8 cellular contexts compared by ENCODE assay signal in genomic region chr7:112789824-112790650, GRCh38. TPM values are rescaled to one million over a fixed set of nuclear protein-coding genes. Genes with fewer than 3 reads are reported as not detected.
DNase-seq lines count a peak whose midpoint lies in the region; ATAC-seq, FAIRE-seq and TF ChIP-seq lines count a peak whose summit lies in the region.

TSS of gene TMEM168 (minus strand) at chr7:112790393. CDS start at chr7:112784825, 5,568 bp downstream.

- intact Hi-C loops in T-helper 2 cell treated with Interferon-gamma antibody and Interleukin-4, amounts not matched to agents 100 ng/mL and 5 ng/mL, for 36 hours (cut with micrococcal nuclease), result loop anchor here (1.0 to 10.0 kb wide), 7 partner anchors 17 to 1225 kb away; partner anchors contain the start of genes DOCK4, IFRD1, IMMP2L and SMIM30
- intact Hi-C loops in right cardiac atrium (cut with DNase I), result no loop called here

- H3K27ac ChIP-seq in right cardiac atrium (ENCODE audit: low read length), result peak within 1 kb of the TSS; percentile 84

- under 1% methylated on average over 68 of the region's 68 CpGs for WGBS in right cardiac atrium

- DNase-seq in NCI-H146 treated with DMSO at 0.1 percent for 48 hours (lab: John Stamatoyannopoulos, UW; ENCODE audit: unreplicated experiment) (peak; percentile 46), anterior cingulate cortex (lab: John Stamatoyannopoulos, UW) (peak in 57 of 58 donors; percentile 5 to 89 (median 68)), right cardiac atrium (peak; percentile 83 to 93 (median 93)), pulmonary artery endothelial cell (ENCODE audit: low read depth, low spot score) (peak; percentile 29), urothelium cell line (ENCODE audit: low spot score) (peak; percentile 78)

- peak; percentile 54 for TF ChIP-seq POLR2A in GM15510 (IDR thresholded peaks at IDR 0.05; ENCODE audit: borderline replicate concordance, extremely low read depth, insufficient read length)

- no peak for FAIRE-seq in urothelium cell line (lab: Jason Lieb, UNC)

- ATAC-seq in HG02852 (IDR thresholded peaks at IDR 0.05; ENCODE audit: unreplicated experiment), result peak; percentile 87
- ATAC-seq in right cardiac atrium, result peak; percentile 93 to 95

- H3K9me3 ChIP-seq in right cardiac atrium (ENCODE audit: control insufficient read depth, low read length), result no peaks in the 10 kb centered on the region

- H3K4me3 ChIP-seq in right cardiac atrium (ENCODE audit: low read length), result peak within 1 kb of the TSS; percentile 72

- peaks cover 5% of the 10 kb centered on the region for H3K4me1 ChIP-seq in right cardiac atrium (ENCODE audit: control insufficient read depth, insufficient read depth, low read length)

- no peaks in the 10 kb centered on the region for H3K27me3 ChIP-seq in right cardiac atrium (ENCODE audit: control insufficient read depth, insufficient read depth)

RNA-seq across cellular contexts. Expression of gene TMEM168, which starts in this region (rescaled TPM):
- 18.7 and 18.8 TPM in 2 replicates for total RNA-seq in T-helper 2 cell treated with Interferon-gamma antibody and Interleukin-4, amounts not matched to agents 100 ng/mL and 5 ng/mL, for 36 hours
- total RNA-seq in right cardiac atrium (10 to 100 TPM; 17.8 to 35.5 (median 21.7) TPM), pulmonary artery endothelial cell (23.7 and 28.9 TPM in 2 replicates)
- polyA plus RNA-seq in right cardiac atrium, result 11.0 TPM

Comparison
In these comparisons a context has a peak if more than half of its experiments do, and no peak if none do; other contexts are left out.
1. Peak in every context shown above with its lines: DNase-seq, ATAC-seq, H3K4me3 ChIP-seq and H3K27ac ChIP-seq.
2. DNase-seq: peak in every context shown above with its lines; median percentile 93 in right cardiac atrium; 78 in urothelium cell line; 68 in anterior cingulate cortex; 46 in NCI-H146 treated with DMSO at 0.1 percent for 48 hours; 29 in pulmonary artery endothelial cell.